10 cellular contexts compared by ENCODE assay signal in the genomic region with DNA sequence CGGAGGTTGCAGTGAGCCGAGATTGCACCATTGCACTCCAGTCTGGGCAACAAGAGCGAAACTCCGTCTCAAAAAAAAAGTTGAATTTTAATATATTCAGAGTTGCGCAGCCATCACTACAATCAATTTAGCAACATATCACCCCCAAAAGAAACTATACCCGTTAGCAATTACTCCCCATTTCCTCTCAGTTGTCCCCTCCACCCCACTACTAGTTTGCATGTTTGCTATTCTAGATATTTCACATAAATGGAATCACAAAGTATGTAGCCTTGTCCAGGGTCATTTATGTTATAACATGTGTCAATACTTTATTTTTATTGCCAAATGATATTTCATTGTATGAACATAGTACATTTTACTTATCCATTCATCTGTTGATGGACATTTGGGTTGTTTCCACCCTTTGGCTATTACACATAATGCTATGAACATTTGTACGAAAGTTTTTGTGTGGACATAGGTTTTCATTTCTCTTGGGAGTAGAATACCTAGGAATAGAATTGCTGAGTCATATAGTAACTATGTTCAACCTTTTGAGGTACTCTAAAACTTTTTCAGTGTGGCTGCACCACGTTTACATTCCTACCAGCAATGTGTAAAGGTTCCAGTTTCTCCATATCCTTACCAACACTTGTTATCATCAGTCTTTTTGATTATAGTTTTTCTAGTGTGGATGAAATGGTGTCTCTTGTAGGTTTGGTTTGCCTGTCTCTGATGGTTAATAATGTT. TPM values are rescaled to one million over a fixed set of nuclear protein-coding genes. Genes with fewer than 3 reads are reported as not detected.
DNase-seq lines count a peak whose midpoint lies in the region; ATAC-seq and TF ChIP-seq lines count a peak whose summit lies in the region.
"Had no signal": no experiment of that assay in that cellular context is flagged by ENCODE, and none has a peak within 500 bp of the region (broad histone marks: within the 10 kb centered on the region; RNA-seq: fewer than 3 reads in every experiment).

No MANE protein-coding gene starts in this region.

- H3K36me3 Mint-ChIP-seq in CD8-positive, alpha-beta memory T cell: peaks cover 0 to 18% (median 2%) of the 10 kb centered on the region in 3 donors
- H3K36me3 Mint-ChIP-seq in brain: peaks cover 20% of the 10 kb centered on the region
- H3K36me3 Mint-ChIP-seq in nephron progenitor cell (ENCODE audit: low read depth): peaks cover 39% of the 10 kb centered on the region

- H3K4me3 Mint-ChIP-seq in CD8-positive, alpha-beta memory T cell: peak overlapping the region; percentile 76 to 95 (median 82)
- peak overlapping the region; percentile 85 to 96 (median 91) for H3K4me3 Mint-ChIP-seq in brain
- H3K4me3 Mint-ChIP-seq in nephron progenitor cell: peak overlapping the region; percentile 99

- H3K27ac Mint-ChIP-seq in CD8-positive, alpha-beta memory T cell: peak overlapping the region in 7 of 8 donors; percentile 57 to 97 (median 86)
- H3K27ac Mint-ChIP-seq in brain (peak overlapping the region; percentile 82 to 100 (median 95)), nephron progenitor cell (peak overlapping the region; percentile 85)

- no peak overlapping the region; the same call in 1 of the 2 replicates for H2AFZ ChIP-seq in Karpas-422 (ENCODE audit: low read length)

- no peaks in the 10 kb centered on the region for H3K27me3 ChIP-seq in CD8-positive, alpha-beta memory T cell (ENCODE audit: insufficient read depth, low read length, poor library complexity, severe bottlenecking)
- no peaks in the 10 kb centered on the region for H3K27me3 ChIP-seq in Karpas-422 (ENCODE audit: low read length)

- H3K9me3 Mint-ChIP-seq in CD8-positive, alpha-beta memory T cell: no peaks in the 10 kb centered on the region
- H3K9me3 Mint-ChIP-seq in brain: peaks cover 0 to 6% (median 0%) of the 10 kb centered on the region in 5 experiments
- no peaks in the 10 kb centered on the region for H3K9me3 Mint-ChIP-seq in nephron progenitor cell

- H3K4me1 ChIP-seq in CD8-positive, alpha-beta memory T cell (ENCODE audit: insufficient read depth, low read length): peaks cover 25% of the 10 kb centered on the region
- H3K4me1 ChIP-seq in Karpas-422 (ENCODE audit: low read length): peaks cover 27% of the 10 kb centered on the region

- H3K36me3 ChIP-seq in CD8-positive, alpha-beta memory T cell (ENCODE audit: insufficient read depth, low read length): no peaks in the 10 kb centered on the region
- no peaks in the 10 kb centered on the region for H3K36me3 ChIP-seq in Karpas-422 (ENCODE audit: insufficient read depth, low read length)

- H3K27me3 Mint-ChIP-seq in CD8-positive, alpha-beta memory T cell: no peaks in the 10 kb centered on the region
- peaks cover 4% of the 10 kb centered on the region for H3K27me3 Mint-ChIP-seq in brain
- peaks cover 3% of the 10 kb centered on the region for H3K27me3 Mint-ChIP-seq in nephron progenitor cell (ENCODE audit: low read depth, poor library complexity)

- H3K9me3 ChIP-seq in CD8-positive, alpha-beta memory T cell (ENCODE audit: low read length): no peaks in the 10 kb centered on the region
- no peaks in the 10 kb centered on the region for H3K9me3 ChIP-seq in Karpas-422 (ENCODE audit: low read length)

- DNase-seq in CD8-positive, alpha-beta memory T cell: no peak
- DNase-seq in Karpas-422: peak; percentile 78
- DNase-seq in nephron progenitor cell: no peak
- no peak for DNase-seq in DMS114 treated with DMSO at 0.1 percent for 48 hours (lab: John Stamatoyannopoulos, UW; ENCODE audit: unreplicated experiment)
- DNase-seq in substantia nigra (lab: John Stamatoyannopoulos, UW): no peak
- DNase-seq in HEK293T (ENCODE audit: extremely low spot score): no peak
- DNase-seq: effector CD8-positive, alpha-beta T cell; NCI-H2107 had no signal

- POLR2A ChIA-PET in CD8-positive, alpha-beta memory T cell (lab: Charles Lee): no interaction called here
- POLR2A ChIA-PET in HEK293T (lab: Yijun Ruan, JAX): interaction anchor here (1.0 to 4.1 kb wide), 2 partner anchors 11 to 111 kb away, joined by 3 to 44 read pairs; a partner anchor contains a TSS

- no peak overlapping the region for H3K27ac ChIP-seq in CD8-positive, alpha-beta memory T cell (ENCODE audit: low read depth, low read length)
- peak overlapping the region; percentile 92 for H3K27ac ChIP-seq in Karpas-422 (ENCODE audit: low read length)
- H3K27ac ChIP-seq in substantia nigra (ENCODE audit: low read depth, low read length, poor library complexity, severe bottlenecking): no peak overlapping the region

- TF ChIP-seq CTCF in brain (conservative IDR thresholded peaks at IDR 0.05) (no peak), nephron progenitor cell (IDR thresholded peaks at IDR 0.05) (no peak)

- H3K9me2 ChIP-seq in Karpas-422 (replicated peaks; ENCODE audit: insufficient read depth, low read length): no peaks in the 10 kb centered on the region

- no peak for ATAC-seq in GM21737 (IDR thresholded peaks at IDR 0.05; ENCODE audit: unreplicated experiment)

- no peak overlapping the region for H3K4me3 ChIP-seq in CD8-positive, alpha-beta memory T cell (ENCODE audit: low read length)
- peak overlapping the region; percentile 65 for H3K4me3 ChIP-seq in Karpas-422 (ENCODE audit: low read length)

- H3K4me1 Mint-ChIP-seq in CD8-positive, alpha-beta memory T cell: peaks cover 34 to 42% (median 39%) of the 10 kb centered on the region in 3 donors
- H3K4me1 Mint-ChIP-seq in brain (peaks cover 43% of the 10 kb centered on the region), nephron progenitor cell (peaks cover 24% of the 10 kb centered on the region)

- H4K20me1 ChIP-seq in Karpas-422 (ENCODE audit: insufficient read depth, low read depth, low read length): no peaks in the 10 kb centered on the region

- CTCF ChIA-PET in CD8-positive, alpha-beta memory T cell (lab: Charles Lee): interaction anchor here (3.1 kb wide), 1 partner anchor 44 kb away, joined by 11 read pairs; no protein-coding TSS in a partner anchor
- CTCF ChIA-PET in HEK293T (lab: Yijun Ruan, JAX): no interaction called here

- peak overlapping the region; percentile 83 for H3K9ac ChIP-seq in Karpas-422 (ENCODE audit: low read length)

- H3K79me2 ChIP-seq in Karpas-422 (ENCODE audit: low read length): peaks cover 64% of the 10 kb centered on the region

- peak overlapping the region; percentile 87 for H3K4me2 ChIP-seq in Karpas-422 (ENCODE audit: low read depth, low read length, poor library complexity, severe bottlenecking)

TF ChIP-seq in HEK293T, 16 proteins besides CTCF, POLR2A, EP300 and RAD21:
- no peak for TF ChIP-seq CTBP1 (IDR thresholded peaks at IDR 0.05; ENCODE audit: borderline replicate concordance)
- TF ChIP-seq, protein P1, sequence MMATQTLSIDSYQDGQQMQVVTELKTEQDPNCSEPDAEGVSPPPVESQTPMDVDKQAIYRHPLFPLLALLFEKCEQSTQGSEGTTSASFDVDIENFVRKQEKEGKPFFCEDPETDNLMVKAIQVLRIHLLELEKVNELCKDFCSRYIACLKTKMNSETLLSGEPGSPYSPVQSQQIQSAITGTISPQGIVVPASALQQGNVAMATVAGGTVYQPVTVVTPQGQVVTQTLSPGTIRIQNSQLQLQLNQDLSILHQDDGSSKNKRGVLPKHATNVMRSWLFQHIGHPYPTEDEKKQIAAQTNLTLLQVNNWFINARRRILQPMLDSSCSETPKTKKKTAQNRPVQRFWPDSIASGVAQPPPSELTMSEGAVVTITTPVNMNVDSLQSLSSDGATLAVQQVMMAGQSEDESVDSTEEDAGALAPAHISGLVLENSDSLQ (IDR thresholded peaks at IDR 0.05): no peak

RNA-seq across cellular contexts. Expression of a gene that starts 2.2 kb away (rescaled TPM):
- total RNA-seq in CD8-positive, alpha-beta memory T cell: 10 to 100 TPM; 33.0 to 39.8 TPM
- polyA plus RNA-seq in CD8-positive, alpha-beta memory T cell: 33.3 TPM
- 36.7 and 41.8 TPM in 2 replicates for total RNA-seq in Karpas-422 (2014; rRNA removed; shearing (Covaris generic); ENCODE audit: low replicate concordance)
- polyA plus RNA-seq in brain (ENCODE audit: insufficient read depth, low read depth, low replicate concordance): 11.1 TPM
